Comparison of ENCODE assay signal across 11 cellular contexts in genomic region chr17:58525239-58525638, GRCh38.
DNase-seq lines count a peak whose midpoint lies in the region; ATAC-seq lines count a peak whose summit lies in the region.
"Had no signal": no experiment of that assay in that cellular context is flagged by ENCODE, and none has a peak within 500 bp of the region (broad histone marks: within the 10 kb centered on the region; RNA-seq: fewer than 3 reads in every experiment).

No MANE protein-coding gene starts in this region.

- DNase-seq in HCEC 1CT (peak; percentile 81), caudate nucleus (lab: John Stamatoyannopoulos, UW) (no peak), kidney glomerular epithelial cell (lab: John Stamatoyannopoulos, UW) (peak; percentile 12), smooth muscle cell of the brain vasculature (ENCODE audit: low read depth, low spot score) (peak; percentile 45), T-helper 2 cell (no peak), head of caudate nucleus (no peak)
- DNase-seq: DND-41, NCI-H2171, T-helper 9 cell had no signal

- peak overlapping the region; percentile 99 for H3K27ac ChIP-seq in caudate nucleus (ENCODE audit: low read depth, low read length)

- ATAC-seq in GM21529 (IDR thresholded peaks at IDR 0.05; ENCODE audit: unreplicated experiment) (no peak), GM21737 (IDR thresholded peaks at IDR 0.05; ENCODE audit: unreplicated experiment) (no peak)

- intact Hi-C loops in head of caudate nucleus (cut with DNase I), result loop anchor here (10.0 kb wide), 1 partner anchor 60 kb away; no protein-coding TSS in a partner anchor

Comparison
In these comparisons a context has a peak if more than half of its experiments do, and no peak if none do; other contexts are left out.
1. DNase-seq: peak in HCEC 1CT (single experiment), kidney glomerular epithelial cell (single experiment) and smooth muscle cell of the brain vasculature (single experiment); none in caudate nucleus (0 of 61), T-helper 2 cell (0 of 5) and head of caudate nucleus (0 of 42).